ENCODE assay signal across 3 cellular contexts in genomic region chr22:18972029-18972428, GRCh38. TPM values are rescaled to one million over a fixed set of nuclear protein-coding genes. Genes with fewer than 3 reads are reported as not detected.
"Had no signal": no experiment of that assay in that cellular context is flagged by ENCODE, and none has a peak within 500 bp of the region (broad histone marks: within the 10 kb centered on the region; RNA-seq: fewer than 3 reads in every experiment).

No MANE protein-coding gene starts in this region.

RNA-seq across cellular contexts. Expression of gene PRODH, which starts 35.9 kb away (rescaled TPM):
- total RNA-seq: lung microvascular endothelial cell; mononuclear cell; natural killer cell treated with Interleukin-12 subunit alpha and Interleukin-12 subunit beta and Interleukin-15 and Interleukin-18, amount 100 ng/mL, for 72 hours had no signal
